In the genomic region with DNA sequence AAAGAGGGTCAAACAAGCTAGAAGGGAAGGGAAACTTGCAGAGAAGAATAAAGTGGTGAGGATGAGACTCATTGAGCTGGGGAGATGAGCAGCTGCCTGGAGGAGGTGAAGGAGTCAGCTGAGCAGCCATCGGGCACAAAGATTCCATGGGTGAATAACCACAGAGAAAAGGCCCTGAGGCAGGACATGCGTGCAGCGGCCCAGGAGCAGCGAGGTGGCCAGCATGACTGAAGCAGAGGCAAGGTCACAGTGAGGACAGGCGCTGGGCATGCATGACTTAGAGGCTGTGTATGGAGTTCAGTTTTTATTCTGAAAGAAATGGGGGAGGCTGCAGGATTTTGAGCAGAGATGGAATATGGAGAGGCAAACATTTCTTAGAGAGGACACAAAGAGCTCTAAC, we compare ENCODE assay signal across 1 cellular context.
TF ChIP-seq lines count a peak whose summit lies in the region.

No MANE protein-coding gene starts in this region.

TF ChIP-seq in HepG2, 621 proteins besides CTCF, POLR2A, EP300 and RAD21:
- TF ChIP-seq, protein P1, sequence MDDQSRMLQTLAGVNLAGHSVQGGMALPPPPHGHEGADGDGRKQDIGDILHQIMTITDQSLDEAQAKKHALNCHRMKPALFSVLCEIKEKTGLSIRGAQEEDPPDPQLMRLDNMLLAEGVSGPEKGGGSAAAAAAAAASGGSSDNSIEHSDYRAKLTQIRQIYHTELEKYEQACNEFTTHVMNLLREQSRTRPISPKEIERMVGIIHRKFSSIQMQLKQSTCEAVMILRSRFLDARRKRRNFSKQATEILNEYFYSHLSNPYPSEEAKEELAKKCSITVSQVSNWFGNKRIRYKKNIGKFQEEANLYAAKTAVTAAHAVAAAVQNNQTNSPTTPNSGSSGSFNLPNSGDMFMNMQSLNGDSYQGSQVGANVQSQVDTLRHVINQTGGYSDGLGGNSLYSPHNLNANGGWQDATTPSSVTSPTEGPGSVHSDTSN (CRISPR knock-in tag; IDR thresholded peaks at IDR 0.05; ENCODE audit: borderline replicate concordance), result no peak
- TF ChIP-seq, protein P2, sequence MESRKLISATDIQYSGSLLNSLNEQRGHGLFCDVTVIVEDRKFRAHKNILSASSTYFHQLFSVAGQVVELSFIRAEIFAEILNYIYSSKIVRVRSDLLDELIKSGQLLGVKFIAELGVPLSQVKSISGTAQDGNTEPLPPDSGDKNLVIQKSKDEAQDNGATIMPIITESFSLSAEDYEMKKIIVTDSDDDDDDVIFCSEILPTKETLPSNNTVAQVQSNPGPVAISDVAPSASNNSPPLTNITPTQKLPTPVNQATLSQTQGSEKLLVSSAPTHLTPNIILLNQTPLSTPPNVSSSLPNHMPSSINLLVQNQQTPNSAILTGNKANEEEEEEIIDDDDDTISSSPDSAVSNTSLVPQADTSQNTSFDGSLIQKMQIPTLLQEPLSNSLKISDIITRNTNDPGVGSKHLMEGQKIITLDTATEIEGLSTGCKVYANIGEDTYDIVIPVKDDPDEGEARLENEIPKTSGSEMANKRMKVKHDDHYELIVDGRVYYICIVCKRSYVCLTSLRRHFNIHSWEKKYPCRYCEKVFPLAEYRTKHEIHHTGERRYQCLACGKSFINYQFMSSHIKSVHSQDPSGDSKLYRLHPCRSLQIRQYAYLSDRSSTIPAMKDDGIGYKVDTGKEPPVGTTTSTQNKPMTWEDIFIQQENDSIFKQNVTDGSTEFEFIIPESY (CRISPR knock-in tag; IDR thresholded peaks at IDR 0.05), result peak; percentile 21; the same call in 1 of the 2 replicates
